ENCODE assay signal across 18 cellular contexts in genomic region chr18:41150316-41150715, GRCh38.
A peak's percentile ranks its signal among the peaks of the same experiment; 100 is the strongest.
DNase-seq lines count a peak whose midpoint lies in the region; ATAC-seq and FAIRE-seq lines count a peak whose summit lies in the region.
"Had no signal": no experiment of that assay in that cellular context is flagged by ENCODE, and none has a peak within 500 bp of the region (broad histone marks: within the 10 kb centered on the region; RNA-seq: fewer than 3 reads in every experiment).

No MANE protein-coding gene starts in this region.

- DNase-seq in NOMO-1 treated with DMSO at 0.1 percent for 48 hours (lab: John Stamatoyannopoulos, UW; ENCODE audit: unreplicated experiment) (peak; percentile 20), NOMO-1 (lab: John Stamatoyannopoulos, UW; ENCODE audit: unreplicated experiment in 2 of 2) (no peak), NCI-H2107 (lab: John Stamatoyannopoulos, UW) (peak; percentile 31), OCI-M1 (lab: John Stamatoyannopoulos, UW) (peak; percentile 22), retina (no peak), HTR-8/SVneo (ENCODE audit: insufficient read length, low spot score) (no peak), HK-2 (ENCODE audit: unreplicated experiment) (no peak)
- DNase-seq: activated CD4-positive, alpha-beta T cell treated with anti-CD3 and anti-CD28 coated beads, Interleukin-2, amount 50 U/mL, for 4 hours; activated naive CD4-positive, alpha-beta T cell treated with anti-CD3 and anti-CD28 coated beads, Interleukin-2, amount 10 ng/mL, durations not matched to agents 7 days and 5 days; CD4-positive, CD25-positive, alpha-beta regulatory T cell; colonic mucosa; right lobe of liver; T-helper 1 cell had no signal

- FAIRE-seq in HTR-8/SVneo (lab: Jason Lieb, UNC): no peak
- FAIRE-seq: astrocyte, endometrium, G401.6 had no signal

- no peak for ATAC-seq in HG02678 (IDR thresholded peaks at IDR 0.05; ENCODE audit: unreplicated experiment)
- ATAC-seq: left lobe of liver, right lobe of liver had no signal

Comparison
In these comparisons a context has a peak if more than half of its experiments do, and no peak if none do; other contexts are left out.
1. DNase-seq: peak in NOMO-1 treated with DMSO at 0.1 percent for 48 hours (single experiment), NCI-H2107 (single experiment) and OCI-M1 (single experiment); none in NOMO-1 (0 of 2), retina (single experiment), HTR-8/SVneo (single experiment) and HK-2 (single experiment).